ENCODE assay signal across 7 cellular contexts in genomic region chr18:68840554-68841263, GRCh38. TPM values are rescaled to one million over a fixed set of nuclear protein-coding genes. Genes with fewer than 3 reads are reported as not detected.
DNase-seq lines count a peak whose midpoint lies in the region; ATAC-seq and TF ChIP-seq lines count a peak whose summit lies in the region.

No MANE protein-coding gene starts in this region.

- no peaks in the 10 kb centered on the region for H3K36me3 ChIP-seq in gastroesophageal sphincter

- no peaks in the 10 kb centered on the region for H3K4me1 ChIP-seq in gastroesophageal sphincter

- DNase-seq in HFF-Myc (ENCODE audit: extremely low read depth, low read depth) = peak; percentile 88
- DNase-seq in SK-MEL-5 (ENCODE audit: low read depth, low spot score) = peak; percentile 43
- peak; percentile 96 for DNase-seq in skeletal muscle cell (ENCODE audit: low read depth)
- DNase-seq in NCI-H82 (lab: John Stamatoyannopoulos, UW) = no peak
- DNase-seq in GM10248 (ENCODE audit: extremely low spot score) = no peak

- no peak for TF ChIP-seq EP300 in gastroesophageal sphincter (IDR thresholded peaks at IDR 0.05)

- H3K9me3 ChIP-seq in gastroesophageal sphincter = no peaks in the 10 kb centered on the region

- WGBS in gastroesophageal sphincter (ENCODE audit: low coverage in 1 of 2), 2 donors = 45 to 47% methylated on average over 7 of the region's 7 CpGs

- no peak overlapping the region for H3K4me3 ChIP-seq in HFF-Myc (replicated peaks; ENCODE audit: low read depth, low read length)
- H3K4me3 ChIP-seq in gastroesophageal sphincter = no peak overlapping the region
- H3K4me3 ChIP-seq in skeletal muscle cell (ENCODE audit: low read depth, low read length) = no peak overlapping the region

- H3K27ac ChIP-seq in gastroesophageal sphincter = no peak overlapping the region

- no peaks in the 10 kb centered on the region for H3K27me3 ChIP-seq in gastroesophageal sphincter

- TF ChIP-seq POLR2A in gastroesophageal sphincter (IDR thresholded peaks at IDR 0.05) = no peak
- no peak for TF ChIP-seq POLR2A in GM18505 (IDR thresholded peaks at IDR 0.05; ENCODE audit: borderline replicate concordance, extremely low read depth, insufficient read depth, insufficient read length)

- in situ Hi-C loops in SK-MEL-5 (cut with HindIII; ENCODE audit: low pct_unique_long_range_greater_than_20kb, low sequenced_read_pairs) = no loop called here

- CTCF ChIA-PET in GM10248 (lab: Yijun Ruan, JAX) = no interaction called here

- TF ChIP-seq CTCF in HFF-Myc (IDR thresholded peaks at IDR 0.05; ENCODE audit: low read depth, low read length, missing control alignments) (no peak), gastroesophageal sphincter (IDR thresholded peaks at IDR 0.05) (no peak), GM10248 (IDR thresholded peaks at IDR 0.05; ENCODE audit: control extremely low read depth, extremely low read depth, low read depth, missing control alignments) (no peak)

- POLR2A ChIA-PET in GM10248 (lab: Yijun Ruan, JAX) = no interaction called here

- ATAC-seq in gastroesophageal sphincter = peak; percentile 80
- no peak for ATAC-seq in GM18505 (IDR thresholded peaks at IDR 0.05; ENCODE audit: unreplicated experiment)

RNA-seq across cellular contexts. Expression of gene CCDC102B, which starts 42.8 kb away (rescaled TPM):
- 0.51 TPM in 1 of 2 replicates, not detected in the other for total RNA-seq in SK-MEL-5 (2014; rRNA removed; shearing (Covaris generic))
- polyA plus RNA-seq in SK-MEL-5 (2015; cell fraction: cytosol; rRNA removed) = 0.36 and 5.0 TPM in 2 replicates
- polyA plus RNA-seq in SK-MEL-5 (2015; cell fraction: nucleus; rRNA removed) = 0.27 and 0.57 TPM in 2 replicates
- total RNA-seq in gastroesophageal sphincter = 10 to 100 TPM in 1 of 4 donors, 1 to 10 TPM in 3; 3.8 to 15.1 (median 4.9) TPM

Comparison
In these comparisons a context has a peak if more than half of its experiments do, and no peak if none do; other contexts are left out.
1. DNase-seq: peak in HFF-Myc (single experiment), SK-MEL-5 (single experiment) and skeletal muscle cell (single experiment); none in NCI-H82 (single experiment) and GM10248 (single experiment).